Comparison of ENCODE assay signal across 12 cellular contexts in genomic region chr12:52190860-52191729, GRCh38. TPM values are rescaled to one million over a fixed set of nuclear protein-coding genes. Genes with fewer than 3 reads are reported as not detected.
DNase-seq lines count a peak whose midpoint lies in the region; ATAC-seq and TF ChIP-seq lines count a peak whose summit lies in the region.
"Had no signal": no experiment of that assay in that cellular context is flagged by ENCODE, and none has a peak within 500 bp of the region (broad histone marks: within the 10 kb centered on the region; RNA-seq: fewer than 3 reads in every experiment).

No MANE protein-coding gene starts in this region.

- WGBS in body of pancreas, 2 donors: 78 to 85% methylated on average over 11 to 15 of the region's 16 CpGs

- TF ChIP-seq CTCF in body of pancreas (IDR thresholded peaks at IDR 0.05) (no peak), lower lobe of right lung (IDR thresholded peaks at IDR 0.05) (no peak), upper lobe of right lung (IDR thresholded peaks at IDR 0.05) (no peak)

- no peak overlapping the region for H3K4me3 ChIP-seq in body of pancreas
- H3K4me3 ChIP-seq in lower lobe of right lung: no peak overlapping the region
- H3K4me3 ChIP-seq in upper lobe of right lung: no peak overlapping the region
- no peak overlapping the region for H3K4me3 ChIP-seq in HAP-1

- H3K27me3 ChIP-seq in body of pancreas: no peaks in the 10 kb centered on the region
- no peaks in the 10 kb centered on the region for H3K27me3 ChIP-seq in lower lobe of right lung (ENCODE audit: low read depth)
- H3K27me3 ChIP-seq in upper lobe of right lung: no peaks in the 10 kb centered on the region
- no peaks in the 10 kb centered on the region for H3K27me3 ChIP-seq in HAP-1 (ENCODE audit: low read depth)

- H3K27ac ChIP-seq in body of pancreas (peak overlapping the region; percentile 86 to 92 (median 90)), lower lobe of right lung (peak overlapping the region; percentile 75), upper lobe of right lung (peak overlapping the region; percentile 55)

- ATAC-seq in body of pancreas (peak; percentile 29), lower lobe of right lung (no peak), upper lobe of right lung (no peak), GM18873 (IDR thresholded peaks at IDR 0.05; ENCODE audit: low FRiP score, unreplicated experiment) (no peak), HG03457 (IDR thresholded peaks at IDR 0.05; ENCODE audit: unreplicated experiment) (no peak)
- ATAC-seq: WTC11 had no signal

- TF ChIP-seq POLR2A in body of pancreas (IDR thresholded peaks at IDR 0.05): no peak

- in situ Hi-C loops in HAP-1 (cut with MboI; ENCODE audit: low sequenced_read_pairs): no loop called here

- H3K9me3 ChIP-seq in body of pancreas (no peaks in the 10 kb centered on the region), lower lobe of right lung (no peaks in the 10 kb centered on the region), upper lobe of right lung (no peaks in the 10 kb centered on the region), HAP-1 (no peaks in the 10 kb centered on the region)

- DNase-seq in NCI-H1417 (lab: John Stamatoyannopoulos, UW): peak in 2 of 3 experiments; percentile 75 to 77
- no peak for DNase-seq in NCI-H1417 treated with DMSO at 0.1 percent for 48 hours (lab: John Stamatoyannopoulos, UW)
- DNase-seq in body of pancreas: peak in 3 of 4 donors; percentile 43 to 66 (median 52)
- no peak for DNase-seq in lower lobe of right lung
- no peak for DNase-seq in upper lobe of right lung
- no peak for DNase-seq in HAP-1 (ENCODE audit: low spot score in 2 of 2)
- DNase-seq: foreskin fibroblast, GF-D8, retina had no signal

- intact Hi-C loops in body of pancreas (cut with DNase I) (no loop called here), lower lobe of right lung (cut with DNase I) (no loop called here), upper lobe of right lung (cut with DNase I) (no loop called here)

- H3K4me1 ChIP-seq in body of pancreas (peaks cover 40% of the 10 kb centered on the region), lower lobe of right lung (peaks cover 51% of the 10 kb centered on the region), upper lobe of right lung (peaks cover 29% of the 10 kb centered on the region), HAP-1 (no peaks in the 10 kb centered on the region)

- H3K36me3 ChIP-seq in body of pancreas (replicated peaks in 1 of 2; ENCODE audit: insufficient read depth in 1 of 2, low read depth in 2 of 2) (no peaks in the 10 kb centered on the region), lower lobe of right lung (no peaks in the 10 kb centered on the region), upper lobe of right lung (no peaks in the 10 kb centered on the region), HAP-1 (replicated peaks) (no peaks in the 10 kb centered on the region)

RNA-seq across cellular contexts. Expression of gene KRT80, which starts 0.7 kb away (rescaled TPM):
- 10 to 100 TPM; 10.2 to 11.9 TPM for total RNA-seq in body of pancreas
- total RNA-seq in lower lobe of right lung: 3.0 TPM
- 8.6 TPM for total RNA-seq in upper lobe of right lung

RNA-seq across cellular contexts. Expression of gene KRT7, which starts 41.9 kb away (rescaled TPM):
- total RNA-seq in body of pancreas (100 to 1,000 TPM in 1 of 2 donors, 10 to 100 TPM in 1; 69.2 to 196 TPM), lower lobe of right lung (257 TPM), upper lobe of right lung (664 TPM)

Comparison
In these comparisons a context has a peak if more than half of its experiments do, and no peak if none do; other contexts are left out.
1. DNase-seq: peak in NCI-H1417 (2 of 3) and body of pancreas (3 of 4); none in NCI-H1417 treated with DMSO at 0.1 percent for 48 hours (single experiment), lower lobe of right lung (single experiment), upper lobe of right lung (single experiment) and HAP-1 (0 of 2).
2. Peak in every context shown above with its lines, with median percentiles within 50 percentile points of each other: H3K27ac ChIP-seq.